In genomic region chr2:8234253-8234652, GRCh38 we compare ENCODE assay signal across 8 cellular contexts.
DNase-seq lines count a peak whose midpoint lies in the region; ATAC-seq and TF ChIP-seq lines count a peak whose summit lies in the region.

No MANE protein-coding gene starts in this region.

- H3K36me3 ChIP-seq in Karpas-422 (ENCODE audit: insufficient read depth, low read length) (no peaks in the 10 kb centered on the region), lower lobe of right lung (no peaks in the 10 kb centered on the region)

- DNase-seq in Karpas-422 (peak; percentile 56), lower lobe of right lung (no peak), T1000 (lab: John Stamatoyannopoulos, UW) (no peak), COR-L47 (lab: John Stamatoyannopoulos, UW) (no peak), inferior parietal cortex (ENCODE audit: extremely low spot score) (no peak)
- no peak for DNase-seq in activated naive CD4-positive, alpha-beta T cell (lab: John Stamatoyannopoulos, UW)

- H3K9me3 ChIP-seq in Karpas-422 (ENCODE audit: low read length): no peaks in the 10 kb centered on the region
- no peaks in the 10 kb centered on the region for H3K9me3 ChIP-seq in lower lobe of right lung

- H3K9me2 ChIP-seq in Karpas-422 (replicated peaks; ENCODE audit: insufficient read depth, low read length): no peaks in the 10 kb centered on the region

- peak overlapping the region; percentile 93 for H3K27ac ChIP-seq in Karpas-422 (ENCODE audit: low read length)
- H3K27ac ChIP-seq in lower lobe of right lung: no peak overlapping the region

- peaks cover 95% of the 10 kb centered on the region for H3K4me1 ChIP-seq in Karpas-422 (ENCODE audit: low read length)
- peaks cover 9% of the 10 kb centered on the region for H3K4me1 ChIP-seq in lower lobe of right lung

- H4K20me1 ChIP-seq in Karpas-422 (ENCODE audit: insufficient read depth, low read depth, low read length): no peaks in the 10 kb centered on the region

- H2AFZ ChIP-seq in Karpas-422 (ENCODE audit: low read length): no peak overlapping the region; the same call in 1 of the 2 replicates

- ATAC-seq in GM18907 (IDR thresholded peaks at IDR 0.05; ENCODE audit: unreplicated experiment): peak; percentile 40
- ATAC-seq in HG02623 (IDR thresholded peaks at IDR 0.05; ENCODE audit: unreplicated experiment): peak; percentile 34
- peak; percentile 52 to 57 for ATAC-seq in lower lobe of right lung

- intact Hi-C loops in lower lobe of right lung (cut with DNase I): no loop called here

- peak overlapping the region; percentile 66 for H3K4me2 ChIP-seq in Karpas-422 (ENCODE audit: low read depth, low read length, poor library complexity, severe bottlenecking)

- no peaks in the 10 kb centered on the region for H3K79me2 ChIP-seq in Karpas-422 (ENCODE audit: low read length)

- H3K27me3 ChIP-seq in Karpas-422 (ENCODE audit: low read length): no peaks in the 10 kb centered on the region
- H3K27me3 ChIP-seq in lower lobe of right lung (ENCODE audit: low read depth): no peaks in the 10 kb centered on the region

- TF ChIP-seq CTCF in lower lobe of right lung (IDR thresholded peaks at IDR 0.05): no peak

- peak overlapping the region; percentile 54 for H3K9ac ChIP-seq in Karpas-422 (ENCODE audit: low read length)

- H3K4me3 ChIP-seq in Karpas-422 (ENCODE audit: low read length) (peak overlapping the region; percentile 45), lower lobe of right lung (no peak overlapping the region)
